In genomic region chr10:16020836-16021235, GRCh38 we compare ENCODE assay signal across 8 cellular contexts.
"Had no signal": no experiment of that assay in that cellular context is flagged by ENCODE, and none has a peak within 500 bp of the region (broad histone marks: within the 10 kb centered on the region; RNA-seq: fewer than 3 reads in every experiment).

No MANE protein-coding gene starts in this region.

- H3K4me1 Mint-ChIP-seq: GM23338, H9 had no signal

- H3K9me3 ChIP-seq: HAP-1 had no signal

- H3K4me1 ChIP-seq: HAP-1 had no signal

- H3K4me3 Mint-ChIP-seq: GM23338, H9, HFFc6 had no signal

- H3K27ac Mint-ChIP-seq: GM23338, H9, HFFc6 had no signal

- H3K27ac ChIP-seq: GM23248 had no signal

- H3K36me3 ChIP-seq: HAP-1 had no signal

- H3K4me3 ChIP-seq: GM23248, GM23338, HAP-1 had no signal

- DNase-seq: GM23248, GOT3, H7, H9, HCEC 1CT, HFFc6 had no signal
